Comparison of ENCODE assay signal across 11 cellular contexts in the genomic region with DNA sequence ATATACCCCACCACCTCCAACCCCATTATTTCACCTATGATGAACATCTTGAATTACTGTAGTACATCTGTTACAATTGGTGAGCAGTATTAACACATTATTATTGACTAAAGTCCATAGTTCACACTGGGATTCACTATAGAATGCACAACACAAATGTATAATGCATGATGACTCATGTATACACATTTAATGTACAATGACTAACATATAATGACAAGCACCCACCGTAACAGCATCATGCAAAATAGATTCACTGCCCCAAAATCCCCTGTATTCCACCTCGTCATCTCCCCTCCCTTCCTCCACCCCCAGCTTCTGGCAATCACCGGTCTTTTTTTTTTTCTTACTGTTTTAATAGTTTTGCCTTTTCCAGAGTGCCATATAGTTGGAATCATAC. TPM values are rescaled to one million over a fixed set of nuclear protein-coding genes. Genes with fewer than 3 reads are reported as not detected.
DNase-seq lines count a peak whose midpoint lies in the region; ATAC-seq lines count a peak whose summit lies in the region.
"Had no signal": no experiment of that assay in that cellular context is flagged by ENCODE, and none has a peak within 500 bp of the region (broad histone marks: within the 10 kb centered on the region; RNA-seq: fewer than 3 reads in every experiment).

No MANE protein-coding gene starts in this region.

- no peaks in the 10 kb centered on the region for H3K9me3 ChIP-seq in CD4-positive, CD25-positive, alpha-beta regulatory T cell (ENCODE audit: control insufficient read depth in 2 of 2, low read length in 2 of 2)
- H3K9me3 ChIP-seq: Caco-2 had no signal

- H3K27me3 ChIP-seq in CD4-positive, CD25-positive, alpha-beta regulatory T cell (ENCODE audit: control insufficient read depth, insufficient read depth, low read length), result no peaks in the 10 kb centered on the region

- no peak overlapping the region for H3K27ac ChIP-seq in CD4-positive, CD25-positive, alpha-beta regulatory T cell (ENCODE audit: insufficient read depth, low read length, poor library complexity, severe bottlenecking)

- no peaks in the 10 kb centered on the region for H3K27me3 Mint-ChIP-seq in CD4-positive, CD25-positive, alpha-beta regulatory T cell
- H3K27me3 Mint-ChIP-seq in activated T-helper 1 cell treated with anti-CD3 and anti-CD28 coated beads, Interleukin-12 subunit alpha, Interleukin-12 subunit beta, Interleukin-2, Interleukin-4 antibody, amounts not matched to agents 30 ng/mL and 10 ng/mL and 1 ng/mL, durations not matched to agents 14 hours and 24 hours and 36 hours (ENCODE audit: insufficient read depth), result no peaks in the 10 kb centered on the region

- peaks cover 0 to 5% (median 0%) of the 10 kb centered on the region in 7 donors for H3K9me3 Mint-ChIP-seq in CD4-positive, CD25-positive, alpha-beta regulatory T cell
- H3K9me3 Mint-ChIP-seq in activated T-helper 1 cell treated with anti-CD3 and anti-CD28 coated beads, Interleukin-12 subunit alpha, Interleukin-12 subunit beta, Interleukin-2, Interleukin-4 antibody, amounts not matched to agents 30 ng/mL and 10 ng/mL and 1 ng/mL, durations not matched to agents 14 hours and 24 hours and 36 hours, result peaks cover 6% of the 10 kb centered on the region

- no peak overlapping the region for H3K4me3 ChIP-seq in CD4-positive, CD25-positive, alpha-beta regulatory T cell (ENCODE audit: low read depth, low read length)

- intact Hi-C loops in activated T-helper 1 cell treated with anti-CD3 and anti-CD28 coated beads, Interleukin-12 subunit alpha, Interleukin-12 subunit beta, Interleukin-2, Interleukin-4 antibody, amounts not matched to agents 30 ng/mL and 10 ng/mL and 1 ng/mL, durations not matched to agents 14 hours and 24 hours and 36 hours (cut with micrococcal nuclease), result loop anchor here (1.0 kb wide), 2 partner anchors 8 kb away; no protein-coding TSS in a partner anchor

- no peaks in the 10 kb centered on the region for H3K36me3 Mint-ChIP-seq in CD4-positive, CD25-positive, alpha-beta regulatory T cell
- H3K36me3 Mint-ChIP-seq in activated T-helper 1 cell treated with anti-CD3 and anti-CD28 coated beads, Interleukin-12 subunit alpha, Interleukin-12 subunit beta, Interleukin-2, Interleukin-4 antibody, amounts not matched to agents 30 ng/mL and 10 ng/mL and 1 ng/mL, durations not matched to agents 14 hours and 24 hours and 36 hours (ENCODE audit: low read depth), result peaks cover 5% of the 10 kb centered on the region

- peaks cover 24% of the 10 kb centered on the region for H3K4me1 ChIP-seq in CD4-positive, CD25-positive, alpha-beta regulatory T cell (ENCODE audit: control insufficient read depth, insufficient read depth, low read length, poor library complexity, severe bottlenecking)
- H3K4me1 ChIP-seq: Caco-2 had no signal

- peak; percentile 22 to 28 for ATAC-seq in CD4-positive, CD25-positive, alpha-beta regulatory T cell (ENCODE audit: low read depth in 2 of 2)
- ATAC-seq in GM18868 (IDR thresholded peaks at IDR 0.05; ENCODE audit: unreplicated experiment), result peak; percentile 80
- ATAC-seq in HG03095 (IDR thresholded peaks at IDR 0.05; ENCODE audit: unreplicated experiment), result peak; percentile 39

- peak overlapping the region in 1 of 3 donors; percentile 40 for H3K27ac Mint-ChIP-seq in CD4-positive, CD25-positive, alpha-beta regulatory T cell
- H3K27ac Mint-ChIP-seq in activated T-helper 1 cell treated with anti-CD3 and anti-CD28 coated beads, Interleukin-12 subunit alpha, Interleukin-12 subunit beta, Interleukin-2, Interleukin-4 antibody, amounts not matched to agents 30 ng/mL and 10 ng/mL and 1 ng/mL, durations not matched to agents 14 hours and 24 hours and 36 hours, result peak overlapping the region; percentile 62
- H3K27ac Mint-ChIP-seq: H9 had no signal

- H3K4me1 Mint-ChIP-seq in CD4-positive, CD25-positive, alpha-beta regulatory T cell, result peaks cover 5 to 45% (median 15%) of the 10 kb centered on the region in 4 donors
- H3K4me1 Mint-ChIP-seq in activated T-helper 1 cell treated with anti-CD3 and anti-CD28 coated beads, Interleukin-12 subunit alpha, Interleukin-12 subunit beta, Interleukin-2, Interleukin-4 antibody, amounts not matched to agents 30 ng/mL and 10 ng/mL and 1 ng/mL, durations not matched to agents 14 hours and 24 hours and 36 hours (ENCODE audit: low read depth), result peaks cover 76% of the 10 kb centered on the region

- peak overlapping the region in 1 of 4 donors; percentile 38 for H3K4me3 Mint-ChIP-seq in CD4-positive, CD25-positive, alpha-beta regulatory T cell
- peak overlapping the region; percentile 20 for H3K4me3 Mint-ChIP-seq in activated T-helper 1 cell treated with anti-CD3 and anti-CD28 coated beads, Interleukin-12 subunit alpha, Interleukin-12 subunit beta, Interleukin-2, Interleukin-4 antibody, amounts not matched to agents 30 ng/mL and 10 ng/mL and 1 ng/mL, durations not matched to agents 14 hours and 24 hours and 36 hours
- H3K4me3 Mint-ChIP-seq: H9 had no signal

- no peaks in the 10 kb centered on the region for H3K36me3 ChIP-seq in CD4-positive, CD25-positive, alpha-beta regulatory T cell (ENCODE audit: control insufficient read depth, insufficient read depth, low read length)

- no peak for DNase-seq in CD4-positive, CD25-positive, alpha-beta regulatory T cell
- DNase-seq in activated T-helper 1 cell treated with anti-CD3 and anti-CD28 coated beads, Interleukin-12 subunit alpha, Interleukin-12 subunit beta, Interleukin-2, Interleukin-4 antibody, amounts not matched to agents 30 ng/mL and 10 ng/mL and 1 ng/mL, durations not matched to agents 14 hours and 24 hours and 36 hours (ENCODE audit: low spot score), result no peak
- DNase-seq in HPDE6-E6E7 (ENCODE audit: extremely low spot score), result no peak
- no peak for DNase-seq in amygdala (lab: John Stamatoyannopoulos, UW)
- no peak for DNase-seq in NCI-H2029 (lab: John Stamatoyannopoulos, UW)
- DNase-seq in putamen (ENCODE audit: low spot score), result no peak
- DNase-seq: Caco-2, H9, NCI-H1436 treated with DMSO at 0.1 percent for 48 hours had no signal

RNA-seq across cellular contexts. Expression of a gene that starts 47.1 kb away (rescaled TPM):
- total RNA-seq in CD4-positive, CD25-positive, alpha-beta regulatory T cell, result 17.0 TPM
- polyA plus RNA-seq in CD4-positive, CD25-positive, alpha-beta regulatory T cell, result 1 to 10 TPM; 3.5 to 6.6 (median 3.7) TPM
- total RNA-seq in activated T-helper 1 cell treated with anti-CD3 and anti-CD28 coated beads, Interleukin-12 subunit alpha, Interleukin-12 subunit beta, Interleukin-2, Interleukin-4 antibody, amounts not matched to agents 30 ng/mL and 10 ng/mL and 1 ng/mL, durations not matched to agents 14 hours and 24 hours and 36 hours, result 17.4 and 21.0 TPM in 2 replicates

Comparison
In these comparisons a context has a peak if more than half of its experiments do, and no peak if none do; other contexts are left out.
1. ATAC-seq: peak in every context shown above with its lines; median percentile 80 in GM18868; 39 in HG03095; 25 in CD4-positive, CD25-positive, alpha-beta regulatory T cell.